Comparison of ENCODE assay signal across 8 cellular contexts in genomic region chr11:32176223-32176811, GRCh38.
DNase-seq lines count a peak whose midpoint lies in the region; ATAC-seq and TF ChIP-seq lines count a peak whose summit lies in the region.

No MANE protein-coding gene starts in this region.

- peak; percentile 89 for TF ChIP-seq CTCF in AG09309 (IDR thresholded peaks at IDR 0.05; ENCODE audit: control insufficient read depth, insufficient read depth, low read depth, low read length, missing control alignments)

- no peak overlapping the region for H3K4me3 ChIP-seq in AG09309 (ENCODE audit: control insufficient read depth, low read depth, low read length)

- ATAC-seq in GM18868 (IDR thresholded peaks at IDR 0.05; ENCODE audit: unreplicated experiment): peak; percentile 72
- peak; percentile 75 for ATAC-seq in HG03159 (IDR thresholded peaks at IDR 0.05; ENCODE audit: unreplicated experiment)

- DNase-seq in AG09309 (ENCODE audit: low read depth): peak; percentile 44
- DNase-seq in NCI-H2227 (lab: John Stamatoyannopoulos, UW; ENCODE audit: unreplicated experiment): peak; percentile 91
- DNase-seq in activated CD4-positive, CD25-positive, alpha-beta regulatory T cell (lab: John Stamatoyannopoulos, UW): peak; percentile 29 to 71 (median 49)
- peak; percentile 65 for DNase-seq in central memory CD4-positive, alpha-beta T cell
- DNase-seq in kidney tubule cell (ENCODE audit: low spot score): peak; percentile 81
- DNase-seq in stimulated activated CD4-positive, alpha-beta T cell treated with anti-CD3 and anti-CD28 coated beads, Interleukin-2, amount 100 ng/mL, for 48 hours: peak; percentile 78 to 82
